Comparison of ENCODE assay signal across 28 cellular contexts in the genomic region with DNA sequence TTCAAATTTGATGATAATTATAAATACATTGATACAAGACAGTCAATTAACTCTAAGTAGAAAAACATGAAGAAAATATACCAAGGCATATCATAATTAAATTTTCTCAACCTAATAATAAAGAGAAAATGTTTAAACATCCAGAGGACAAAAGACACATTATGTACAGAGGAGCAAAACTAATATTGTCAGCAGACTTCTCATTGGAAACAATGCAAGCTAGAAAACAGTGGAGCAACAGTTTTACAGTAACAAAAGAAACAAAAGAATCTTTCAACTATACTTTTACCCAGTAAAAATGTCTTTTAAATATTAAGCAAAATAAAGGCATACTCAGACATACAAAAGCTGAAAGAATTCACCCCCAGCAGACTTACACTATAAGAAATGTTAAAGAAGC.
"Had no signal": no experiment of that assay in that cellular context is flagged by ENCODE, and none has a peak within 500 bp of the region (broad histone marks: within the 10 kb centered on the region; RNA-seq: fewer than 3 reads in every experiment).

No MANE protein-coding gene starts in this region.

- H3K4me3 Mint-ChIP-seq: dendritic cell treated with granulocyte-macrophage colony-stimulating factor and Interleukin-4, amounts not matched to agents 40 ng/mL and 50 ng/mL, for 4 days; effector memory CD8-positive, alpha-beta T cell; endodermal cell had no signal

- H3K4me1 Mint-ChIP-seq: endodermal cell had no signal

- H3K4me2 ChIP-seq: hepatocyte had no signal

- H2AFZ ChIP-seq: hepatocyte had no signal

- H3K27me3 ChIP-seq: colonic mucosa, dorsolateral prefrontal cortex, esophagus muscularis mucosa, esophagus squamous epithelium, foreskin keratinocyte, gastrocnemius medialis, gastroesophageal sphincter, heart left ventricle, heart right ventricle, hepatocyte had no signal

- FAIRE-seq: endometrium, endothelial cell of umbilical vein had no signal

- H3K4me3 ChIP-seq: colonic mucosa, coronary artery, dorsolateral prefrontal cortex, esophagus muscularis mucosa, esophagus squamous epithelium, gastrocnemius medialis, gastroesophageal sphincter, heart left ventricle, heart right ventricle, hepatocyte had no signal

- H3K4me1 ChIP-seq: colonic mucosa, esophagus muscularis mucosa, esophagus squamous epithelium, foreskin keratinocyte, gastrocnemius medialis, gastroesophageal sphincter, heart left ventricle, heart right ventricle had no signal

- H3K27ac ChIP-seq: colonic mucosa, coronary artery, dorsolateral prefrontal cortex, epithelial cell of prostate, esophagus muscularis mucosa, esophagus squamous epithelium, foreskin keratinocyte, gastrocnemius medialis, gastroesophageal sphincter, heart left ventricle, heart right ventricle, hepatocyte had no signal

- DNase-seq: colonic mucosa; cortex of kidney; dermis blood vessel endothelial cell; dorsolateral prefrontal cortex; effector CD4-positive, alpha-beta T cell; effector CD8-positive, alpha-beta T cell; effector memory CD4-positive, alpha-beta T cell; effector memory CD8-positive, alpha-beta T cell; endodermal cell; erythroblast; esophagus squamous epithelium; foreskin fibroblast; foreskin keratinocyte; foreskin melanocyte; gastrocnemius medialis; glutamatergic neuron; head of caudate nucleus; heart left ventricle; heart right ventricle had no signal

- H3K27me3 Mint-ChIP-seq: dendritic cell treated with granulocyte-macrophage colony-stimulating factor and Interleukin-4, amounts not matched to agents 40 ng/mL and 50 ng/mL, for 4 days; effector memory CD8-positive, alpha-beta T cell had no signal

- H3K9me3 ChIP-seq: colonic mucosa, esophagus squamous epithelium, gastrocnemius medialis had no signal

- H3K27ac Mint-ChIP-seq: dendritic cell treated with granulocyte-macrophage colony-stimulating factor and Interleukin-4, amounts not matched to agents 40 ng/mL and 50 ng/mL, for 4 days; effector memory CD8-positive, alpha-beta T cell; endodermal cell had no signal

- H3K79me2 ChIP-seq: hepatocyte had no signal

- H3K36me3 ChIP-seq: colonic mucosa, esophagus muscularis mucosa, esophagus squamous epithelium, gastrocnemius medialis, gastroesophageal sphincter, heart left ventricle, heart right ventricle had no signal

- H3K9me3 Mint-ChIP-seq: dendritic cell treated with granulocyte-macrophage colony-stimulating factor and Interleukin-4, amounts not matched to agents 40 ng/mL and 50 ng/mL, for 4 days had no signal

- ATAC-seq: effector memory CD8-positive, alpha-beta T cell; esophagus mucosa; foreskin keratinocyte; gastrocnemius medialis; gastroesophageal sphincter; heart left ventricle; heart right ventricle had no signal
